In genomic region chr5:177516601-177517568, GRCh38 we compare ENCODE assay signal across 8 cellular contexts. TPM values are rescaled to one million over a fixed set of nuclear protein-coding genes. Genes with fewer than 3 reads are reported as not detected.
DNase-seq lines count a peak whose midpoint lies in the region; ATAC-seq lines count a peak whose summit lies in the region.

Gene DDX41 (minus strand): TSS chr5:177516961. CDS start chr5:177516945, 16 bp downstream.

- intact Hi-C loops in left colon (cut with DNase I, micrococcal nuclease): no loop called here

- ATAC-seq in GM19324 (IDR thresholded peaks at IDR 0.05; ENCODE audit: low FRiP score, unreplicated experiment): peak; percentile 83
- ATAC-seq in HG03469 (IDR thresholded peaks at IDR 0.05; ENCODE audit: unreplicated experiment): peak; percentile 78
- ATAC-seq in left colon: peak; percentile 89

- DNase-seq in C1 segment of cervical spinal cord (lab: John Stamatoyannopoulos, UW): peak; percentile 78 to 98 (median 96)
- peak; percentile 99 for DNase-seq in NCI-H748 (lab: John Stamatoyannopoulos, UW; ENCODE audit: unreplicated experiment)
- DNase-seq in activated CD4-positive, alpha-beta T cell treated with anti-CD3 and anti-CD28 coated beads, Interleukin-2, amount 50 U/mL, for 1 hour: peak; percentile 93
- peak; percentile 49 for DNase-seq in cortex of kidney (lab: John Stamatoyannopoulos, UW)
- DNase-seq in left colon: peak; percentile 96 to 98
- DNase-seq in stimulated activated CD4-positive, alpha-beta T cell treated with anti-CD3 and anti-CD28 coated beads, Interleukin-1b, Interleukin-23, amount 100 ng/mL, for 48 hours: peak; percentile 96

RNA-seq across cellular contexts. Expression of gene DDX41, which starts in this region (rescaled TPM):
- 10 to 100 TPM; 74.3 to 79.9 TPM for total RNA-seq in left colon

Comparison
In these comparisons a context has a peak if more than half of its experiments do, and no peak if none do; other contexts are left out.
1. Peak in every context shown above with its lines: DNase-seq and ATAC-seq.
2. DNase-seq: peak in every context shown above with its lines; median percentile 99 in NCI-H748; 97 in left colon; 96 in stimulated activated CD4-positive, alpha-beta T cell treated with anti-CD3 and anti-CD28 coated beads, Interleukin-1b, Interleukin-23, amount 100 ng/mL, for 48 hours; 96 in C1 segment of cervical spinal cord; 93 in activated CD4-positive, alpha-beta T cell treated with anti-CD3 and anti-CD28 coated beads, Interleukin-2, amount 50 U/mL, for 1 hour; 49 in cortex of kidney.